In the genomic region with DNA sequence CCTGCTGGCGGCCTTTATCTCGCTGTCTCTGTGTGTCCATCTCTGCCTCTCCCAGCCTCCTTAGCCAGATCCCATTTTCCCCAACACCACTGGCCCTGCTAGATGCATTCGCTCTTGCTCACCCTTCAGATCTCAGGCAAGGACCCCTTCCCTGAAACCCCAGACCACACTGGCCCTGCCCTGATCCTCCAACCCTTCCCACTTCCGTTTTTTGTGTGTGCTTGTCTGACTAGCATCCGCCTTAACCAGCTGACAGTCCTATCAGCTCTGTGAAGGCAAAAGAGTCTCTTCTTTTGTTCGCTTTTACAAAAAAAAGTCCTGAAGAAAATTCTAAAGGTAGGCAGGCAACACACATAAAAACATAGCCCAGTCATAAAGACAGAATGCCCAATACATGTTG, we compare ENCODE assay signal across 1 cellular context.
TF ChIP-seq lines count a peak whose summit lies in the region.

No MANE protein-coding gene starts in this region.

TF ChIP-seq in GM12878, 131 proteins besides CTCF, POLR2A, EP300 and RAD21:
- TF ChIP-seq RUNX3 (IDR thresholded peaks at IDR 0.05; ENCODE audit: low read length) = 0 out of 2 replicates have a peak, but pooled peaks have one; percentile 16
- peak; percentile 92 for TF ChIP-seq SPI1 (IDR thresholded peaks at IDR 0.05; ENCODE audit: borderline replicate concordance, insufficient read depth, low read depth, low read length)
- no peak for TF ChIP-seq RFX5 (IDR thresholded peaks at IDR 0.05; ENCODE audit: low read depth, low read length)
